ENCODE assay signal across 9 cellular contexts in genomic region chr5:132867046-132867451, GRCh38. TPM values are rescaled to one million over a fixed set of nuclear protein-coding genes. Genes with fewer than 3 reads are reported as not detected.
DNase-seq lines count a peak whose midpoint lies in the region; ATAC-seq, FAIRE-seq and TF ChIP-seq lines count a peak whose summit lies in the region.
"Had no signal": no experiment of that assay in that cellular context is flagged by ENCODE, and none has a peak within 500 bp of the region (broad histone marks: within the 10 kb centered on the region; RNA-seq: fewer than 3 reads in every experiment).

No MANE protein-coding gene starts in this region.

- in situ Hi-C loops in astrocyte of the cerebellum (cut with HindIII; ENCODE audit: low sequenced_read_pairs), result no loop called here

- H3K4me1 ChIP-seq in mesenchymal stem cell (ENCODE audit: control insufficient read depth, insufficient read depth, low read depth, low read length), result peaks cover 6% of the 10 kb centered on the region

- no peak for TF ChIP-seq POLR2A in GM12891 (IDR thresholded peaks at IDR 0.05; ENCODE audit: low read depth, low read length)

- no peaks in the 10 kb centered on the region for H3K27me3 ChIP-seq in mesenchymal stem cell (ENCODE audit: control insufficient read depth in 1 of 2, insufficient read depth in 1 of 2, low read length in 2 of 2)

- H3K4ac ChIP-seq in mesenchymal stem cell (ENCODE audit: low read depth in 1 of 2, low read length in 2 of 2), result peak overlapping the region in 1 of 2 experiments; percentile 93

- peak overlapping the region; percentile 92 to 97 for H3K18ac ChIP-seq in mesenchymal stem cell (ENCODE audit: low read depth in 1 of 2, low read length in 2 of 2)

- H3K14ac ChIP-seq in mesenchymal stem cell (ENCODE audit: low read length in 2 of 2), result peak overlapping the region in 1 of 2 experiments; percentile 83

- H3K4me3 ChIP-seq in GM12865 (ENCODE audit: low read depth, low read length) (peak overlapping the region; percentile 79), astrocyte of the cerebellum (ENCODE audit: low read depth, low read length) (peak overlapping the region; percentile 92), mesenchymal stem cell (ENCODE audit: insufficient read depth in 1 of 2, low read depth in 1 of 2, low read length in 2 of 2) (peak overlapping the region; percentile 85 to 97)

- WGBS in mesenchymal stem cell, result under 1% methylated on average over 12 of the region's 13 CpGs

- no peak overlapping the region for H2AK5ac ChIP-seq in mesenchymal stem cell (ENCODE audit: low read length, severe bottlenecking)

- no peaks in the 10 kb centered on the region for H3K9me3 ChIP-seq in mesenchymal stem cell (ENCODE audit: control insufficient read depth, low read length)

- H4K91ac ChIP-seq in mesenchymal stem cell (ENCODE audit: low read length), result no peak overlapping the region

- H3K79me1 ChIP-seq in mesenchymal stem cell (replicated peaks; ENCODE audit: low read length, poor library complexity, severe bottlenecking), result peaks cover 4% of the 10 kb centered on the region

- peak overlapping the region; percentile 98 for H3K9ac ChIP-seq in mesenchymal stem cell (ENCODE audit: low read length)

- peak overlapping the region; percentile 66 for H4K8ac ChIP-seq in mesenchymal stem cell (ENCODE audit: low read length)

- peak overlapping the region in 1 of 2 experiments; percentile 29 for H2BK12ac ChIP-seq in mesenchymal stem cell (ENCODE audit: low read length in 2 of 2)

- H3K36me3 ChIP-seq in mesenchymal stem cell (ENCODE audit: control insufficient read depth in 1 of 2, insufficient read depth in 2 of 2, low read depth in 1 of 2, low read length in 2 of 2), result peaks cover 15 to 35% of the 10 kb centered on the region in 2 experiments

- no peak for FAIRE-seq in GM12891 (lab: Jason Lieb, UNC)

- H2BK120ac ChIP-seq in mesenchymal stem cell (ENCODE audit: low read depth, low read length), result peak overlapping the region; percentile 11

- ATAC-seq in HG03066 (IDR thresholded peaks at IDR 0.05; ENCODE audit: low read depth, unreplicated experiment), result peak; percentile 15

- no peak overlapping the region for H2BK5ac ChIP-seq in mesenchymal stem cell (ENCODE audit: low read depth, low read length, poor library complexity, severe bottlenecking)

- H3K27ac ChIP-seq in mesenchymal stem cell (ENCODE audit: low read length, poor library complexity, severe bottlenecking), result peak overlapping the region; percentile 83

- H3K23ac ChIP-seq in mesenchymal stem cell (ENCODE audit: low read length in 2 of 2), result peak overlapping the region in 1 of 2 experiments; percentile 11

- peak overlapping the region; percentile 93 for H2AFZ ChIP-seq in mesenchymal stem cell (ENCODE audit: low read depth, low read length)

- DNase-seq in GM12865 (ENCODE audit: low read depth), result peak; percentile 42
- DNase-seq in astrocyte of the cerebellum (ENCODE audit: low read depth), result no peak
- no peak for DNase-seq in mesenchymal stem cell
- DNase-seq in GDM1 (lab: John Stamatoyannopoulos, UW), result no peak
- DNase-seq in H4 (ENCODE audit: low spot score), result no peak
- no peak for DNase-seq in pons (ENCODE audit: low spot score)
- no peak for DNase-seq in GM12891 (ENCODE audit: insufficient read length, low spot score)

- peak overlapping the region; percentile 38 for H3K4me2 ChIP-seq in mesenchymal stem cell (ENCODE audit: low read length, poor library complexity, severe bottlenecking)

- TF ChIP-seq CTCF in GM12865 (IDR thresholded peaks at IDR 0.05; ENCODE audit: insufficient read depth, low read depth, low read length, missing control alignments) (no peak), astrocyte of the cerebellum (IDR thresholded peaks at IDR 0.05; ENCODE audit: low read depth, low read length, missing control alignments) (no peak)

- peak overlapping the region; percentile 1 for H2BK15ac ChIP-seq in mesenchymal stem cell (ENCODE audit: low read depth, poor library complexity, severe bottlenecking)

TF ChIP-seq in GM12891, 5 proteins besides CTCF, POLR2A, EP300 and RAD21:
- no peak for TF ChIP-seq POU2F2 (IDR thresholded peaks at IDR 0.05; ENCODE audit: low read depth, low read length)
- TF ChIP-seq SPI1 (IDR thresholded peaks at IDR 0.05; ENCODE audit: low read depth, low read length), result no peak
- TF ChIP-seq PAX5 (IDR thresholded peaks at IDR 0.05; ENCODE audit: insufficient read depth, low read length, severe bottlenecking), result no peak
- TF ChIP-seq POLR2AphosphoS5 (IDR thresholded peaks at IDR 0.05; ENCODE audit: low read depth, low read length), result no peak

RNA-seq across cellular contexts. Expression of gene UQCRQ, which starts 0.6 kb away (rescaled TPM):
- polyA plus RNA-seq in mesenchymal stem cell (2013, experiment 1 of 2), result 773 TPM
- 885 TPM for polyA plus RNA-seq in mesenchymal stem cell (2013, experiment 2 of 2)
- total RNA-seq in H4 (2014; rRNA removed; shearing (Covaris generic)), result 534 and 752 TPM in 2 replicates
- polyA plus RNA-seq in GM12891 (2012; ENCODE audit: low read depth, missing spikeins), result 499 TPM

RNA-seq across cellular contexts. Expression of gene GDF9, which starts 0.8 kb away (rescaled TPM):
- 0.01 TPM for polyA plus RNA-seq in mesenchymal stem cell (2013, experiment 1 of 2)
- polyA plus RNA-seq in mesenchymal stem cell (2013, experiment 2 of 2), result 0.08 TPM
- 0.04 and 0.19 TPM in 2 replicates for total RNA-seq in H4 (2014; rRNA removed; shearing (Covaris generic))
- polyA plus RNA-seq in GM12891 (2012; ENCODE audit: low read depth, missing spikeins), result 0.39 TPM

RNA-seq across cellular contexts. Expression of gene LEAP2, which starts 6.4 kb away (rescaled TPM):
- polyA plus RNA-seq in mesenchymal stem cell (2013, experiment 1 of 2), result 0.22 TPM
- 0.15 TPM for polyA plus RNA-seq in mesenchymal stem cell (2013, experiment 2 of 2)
- total RNA-seq in H4 (2014; rRNA removed; shearing (Covaris generic)), result 0.08 and 0.25 TPM in 2 replicates
- 0.53 TPM for polyA plus RNA-seq in GM12891 (2012; ENCODE audit: low read depth, missing spikeins)

RNA-seq across cellular contexts. Expression of gene SHROOM1, which starts 36.6 kb away (rescaled TPM):
- polyA plus RNA-seq in mesenchymal stem cell (2013, experiment 1 of 2), result 8.7 TPM
- 10.3 TPM for polyA plus RNA-seq in mesenchymal stem cell (2013, experiment 2 of 2)
- total RNA-seq in H4 (2014; rRNA removed; shearing (Covaris generic)), result 0.91 and 9.0 TPM in 2 replicates
- 4.3 TPM for polyA plus RNA-seq in GM12891 (2012; ENCODE audit: low read depth, missing spikeins)

RNA-seq across cellular contexts. Expression of gene SOWAHA, which starts 53.9 kb away (rescaled TPM):
- polyA plus RNA-seq in mesenchymal stem cell (2013, experiment 1 of 2), result 0.01 TPM
- 0.04 TPM for polyA plus RNA-seq in mesenchymal stem cell (2013, experiment 2 of 2)
- total RNA-seq in H4 (2014; rRNA removed; shearing (Covaris generic)), result 0.08 TPM in 1 of 2 replicates, not detected in the other
- 0.23 TPM for polyA plus RNA-seq in GM12891 (2012; ENCODE audit: low read depth, missing spikeins)
- total RNA-seq: SK-MEL-5 had no signal
